12 cellular contexts compared by ENCODE assay signal in genomic region chr10:3398825-3399646, GRCh38.
A peak's percentile ranks its signal among the peaks of the same experiment; 100 is the strongest.
DNase-seq lines count a peak whose midpoint lies in the region; ATAC-seq, FAIRE-seq and TF ChIP-seq lines count a peak whose summit lies in the region.
"Had no signal": no experiment of that assay in that cellular context is flagged by ENCODE, and none has a peak within 500 bp of the region (broad histone marks: within the 10 kb centered on the region; RNA-seq: fewer than 3 reads in every experiment).

No MANE protein-coding gene starts in this region.

- H3K27ac ChIP-seq in Panc1 (ENCODE audit: low read length) = no peak overlapping the region
- H3K27ac ChIP-seq: C4-2B had no signal

- POLR2A ChIA-PET in BJ (lab: Charles Lee) = no interaction called here
- POLR2A ChIA-PET in Panc1 (lab: Charles Lee) = no interaction called here

- CTCF ChIA-PET in BJ (lab: Yijun Ruan, JAX) = interaction anchor here (1.0 to 1.2 kb wide), 2 partner anchors 8 to 144 kb away, joined by 3 read pairs; no protein-coding TSS in a partner anchor
- CTCF ChIA-PET in Panc1 (lab: Charles Lee) = no interaction called here

- no peak overlapping the region for H3K4me3 Mint-ChIP-seq in nephron

- TF ChIP-seq POLR2A in GM12892 (IDR thresholded peaks at IDR 0.05; ENCODE audit: low read depth, low read length) = no peak

- ATAC-seq in Panc1 = 0 out of 2 replicates have a peak, but pooled peaks have one; percentile 44
- ATAC-seq in HG03342 (IDR thresholded peaks at IDR 0.05; ENCODE audit: unreplicated experiment) = no peak

- in situ Hi-C loops in Panc1 (cut with HindIII; ENCODE audit: low pct_unique_long_range_greater_than_20kb, low sequenced_read_pairs) = no loop called here

- intact Hi-C loops in Panc1 (cut with micrococcal nuclease; ENCODE audit: unreplicated experiment) = no loop called here

- no peaks in the 10 kb centered on the region for H3K9me3 ChIP-seq in Panc1 (ENCODE audit: control insufficient read depth, insufficient read depth, low read depth, low read length)

- no peaks in the 10 kb centered on the region for H3K36me3 ChIP-seq in BJ (ENCODE audit: control insufficient read depth, insufficient read depth, low read length)
- no peaks in the 10 kb centered on the region for H3K36me3 ChIP-seq in Panc1 (ENCODE audit: control insufficient read depth, insufficient read depth, low read length)

- TF ChIP-seq CTCF in BJ (IDR thresholded peaks at IDR 0.05; ENCODE audit: insufficient read depth, low read depth, low read length) = no peak
- no peak for TF ChIP-seq CTCF in Panc1 (IDR thresholded peaks at IDR 0.05)
- TF ChIP-seq CTCF in nephron (IDR thresholded peaks at IDR 0.05; ENCODE audit: unreplicated experiment in 3 of 3) = no peak

- no peaks in the 10 kb centered on the region for H3K36me3 Mint-ChIP-seq in nephron (ENCODE audit: low read depth)

- no peak for FAIRE-seq in GM12892 (lab: Jason Lieb, UNC)

- H3K4me1 ChIP-seq in Panc1 (ENCODE audit: control insufficient read depth, insufficient read depth, low read length) = no peaks in the 10 kb centered on the region; the same call in 1 of the 2 replicates

- peaks cover 12% of the 10 kb centered on the region for H3K27me3 Mint-ChIP-seq in nephron (ENCODE audit: low read depth)

- DNase-seq in BJ (ENCODE audit: low read depth) = peak; percentile 19
- no peak for DNase-seq in Panc1 (ENCODE audit: low read depth, low spot score)
- peak; percentile 88 for DNase-seq in globus pallidus (ENCODE audit: low spot score)
- DNase-seq in GM12892 (ENCODE audit: insufficient read length) = no peak
- no peak for DNase-seq in T-helper 9 cell
- no peak for DNase-seq in stimulated activated CD8-positive, alpha-beta memory T cell treated with anti-CD3 and anti-CD28 coated beads, Interleukin-4, amount 100 ng/mL, for 48 hours
- DNase-seq: KG1, T-helper 1 cell had no signal

- H3K27me3 ChIP-seq in BJ (ENCODE audit: control insufficient read depth, insufficient read depth, low read length) (peaks cover 6% of the 10 kb centered on the region), Panc1 (ENCODE audit: control insufficient read depth, insufficient read depth, low read length) (no peaks in the 10 kb centered on the region)

- peaks cover 5% of the 10 kb centered on the region for H3K9me3 Mint-ChIP-seq in nephron

- H3K27ac Mint-ChIP-seq in nephron = peak overlapping the region in 2 of 3 experiments; percentile 43 to 81

- H3K4me3 ChIP-seq in BJ (ENCODE audit: low read depth, low read length) (no peak overlapping the region), Panc1 (ENCODE audit: low read depth in 2 of 2, low read length in 2 of 2) (no peak overlapping the region)
- H3K4me3 ChIP-seq: lung had no signal

- peaks cover 53% of the 10 kb centered on the region for H3K4me1 Mint-ChIP-seq in nephron

- no TSS peak for BruUV-seq in Panc1 (replicated peaks; lab: Mats Ljungman, UMichigan)

Comparison
In these comparisons a context has a peak if more than half of its experiments do, and no peak if none do; other contexts are left out.
1. DNase-seq: peak in BJ (single experiment) and globus pallidus (single experiment); none in Panc1 (single experiment), GM12892 (single experiment), T-helper 9 cell (single experiment) and stimulated activated CD8-positive, alpha-beta memory T cell treated with anti-CD3 and anti-CD28 coated beads, Interleukin-4, amount 100 ng/mL, for 48 hours (single experiment).